ENCODE assay signal across 8 cellular contexts in genomic region chr9:6412572-6413364, GRCh38. TPM values are rescaled to one million over a fixed set of nuclear protein-coding genes. Genes with fewer than 3 reads are reported as not detected.
DNase-seq lines count a peak whose midpoint lies in the region; ATAC-seq and TF ChIP-seq lines count a peak whose summit lies in the region.

UHRF2 (plus strand) TSS chr9:6413199; CDS start chr9:6413491, 292 bp downstream.

- H3K4me3 ChIP-seq in OCI-LY3 (ENCODE audit: low read length) (peak within 1 kb of the TSS; percentile 93), mononuclear cell (ENCODE audit: low read length) (peak within 1 kb of the TSS; percentile 83)

- peaks cover 10% of the 10 kb centered on the region for H3K36me3 ChIP-seq in OCI-LY3 (replicated peaks; ENCODE audit: low read depth, low read length)

- peaks cover 56% of the 10 kb centered on the region for H3K4me1 ChIP-seq in OCI-LY3 (ENCODE audit: low read length)
- peaks cover 45% of the 10 kb centered on the region for H3K4me1 ChIP-seq in mononuclear cell (ENCODE audit: insufficient read depth, low read length)

- H3K9ac ChIP-seq in OCI-LY3 (ENCODE audit: low read length): peak within 1 kb of the TSS; percentile 93

- H3K27ac ChIP-seq in OCI-LY3 (ENCODE audit: low read length): peak within 1 kb of the TSS; percentile 95

- DNase-seq in D341Med (ENCODE audit: low spot score) (peak; percentile 94), HuH-7 (ENCODE audit: low spot score) (peak; percentile 88), activated T-cell treated with anti-CD3 and anti-CD28 coated beads for 1 hour (ENCODE audit: low read depth) (peak; percentile 99), epidermal melanocyte (ENCODE audit: insufficient read length, low spot score) (peak; percentile 89)
- DNase-seq in stimulated activated CD8-positive, alpha-beta memory T cell treated with anti-CD3 and anti-CD28 coated beads, Interleukin-4, amount 100 ng/mL, for 1 hour (ENCODE audit: low read depth in 2 of 2, low spot score in 1 of 2): peak; percentile 98 to 99

- H3K9me3 ChIP-seq in OCI-LY3 (ENCODE audit: insufficient read depth, low read length): no peaks in the 10 kb centered on the region
- H3K9me3 ChIP-seq in mononuclear cell (ENCODE audit: low read depth, low read length): no peaks in the 10 kb centered on the region

- TF ChIP-seq CTCF in OCI-LY3 (IDR thresholded peaks at IDR 0.05; ENCODE audit: low read depth, low read length): no peak

- peak within 1 kb of the TSS; percentile 82 for H3K4me2 ChIP-seq in OCI-LY3 (ENCODE audit: low read length)

- peaks cover 47% of the 10 kb centered on the region for H3K79me2 ChIP-seq in OCI-LY3 (ENCODE audit: low read length)

- peak; percentile 74 for ATAC-seq in GM21515 (IDR thresholded peaks at IDR 0.05; ENCODE audit: unreplicated experiment)

- H4K20me1 ChIP-seq in OCI-LY3 (ENCODE audit: insufficient read depth, low read length): peaks cover 36% of the 10 kb centered on the region

- H2AFZ ChIP-seq in OCI-LY3 (ENCODE audit: low read depth, low read length): peak within 1 kb of the TSS; percentile 94

- H3K27me3 ChIP-seq in OCI-LY3 (ENCODE audit: low read depth, low read length) (peaks cover 22% of the 10 kb centered on the region), mononuclear cell (ENCODE audit: insufficient read depth, low read length) (no peaks in the 10 kb centered on the region)

RNA-seq across cellular contexts. Expression of gene UHRF2, which starts in this region (rescaled TPM):
- 192 TPM for total RNA-seq in mononuclear cell

Comparison
In these comparisons a context has a peak if more than half of its experiments do, and no peak if none do; other contexts are left out.
1. Peak in every context shown above with its lines: DNase-seq, ATAC-seq, H3K4me3 ChIP-seq and H3K27ac ChIP-seq.